20 cellular contexts compared by ENCODE assay signal in genomic region chr3:95212117-95212516, GRCh38.
DNase-seq lines count a peak whose midpoint lies in the region; ATAC-seq and TF ChIP-seq lines count a peak whose summit lies in the region.
"Had no signal": no experiment of that assay in that cellular context is flagged by ENCODE, and none has a peak within 500 bp of the region (broad histone marks: within the 10 kb centered on the region; RNA-seq: fewer than 3 reads in every experiment).

No MANE protein-coding gene starts in this region.

- no peak overlapping the region for H3K9ac ChIP-seq in SU-DHL-6 (ENCODE audit: low read length)
- H3K9ac ChIP-seq: BLaER1 treated with 17β-estradiol and CSF1 and Interleukin-3, amounts not matched to agents 10 nM and 100 nM had no signal

- DNase-seq in GM12865 (ENCODE audit: low read depth) = peak; percentile 21
- DNase-seq in endothelial cell (ENCODE audit: low spot score) = no peak
- no peak for DNase-seq in GM03348 (ENCODE audit: low spot score)
- no peak for DNase-seq in GM10248 (ENCODE audit: extremely low spot score)
- DNase-seq in activated CD4-positive, alpha-beta memory T cell treated with anti-CD3 and anti-CD28 coated beads, Interleukin-2, amount 10 ng/mL, durations not matched to agents 7 days and 5 days = no peak
- DNase-seq: AML-193; Caco-2; Calu3; CD4-positive, alpha-beta T cell; CD8-positive, alpha-beta T cell; DMS79 treated with DMSO at 0.1 percent for 48 hours; GF-D8 had no signal

- H3K4me2 ChIP-seq in SU-DHL-6 (ENCODE audit: low read depth, low read length, poor library complexity, severe bottlenecking) = no peak overlapping the region
- H3K4me2 ChIP-seq: A549; BLaER1 treated with 17β-estradiol and CSF1 and Interleukin-3, amounts not matched to agents 10 nM and 100 nM had no signal

- H3F3A ChIP-seq in SU-DHL-6 (ENCODE audit: insufficient read depth) = no peaks in the 10 kb centered on the region

- no peaks in the 10 kb centered on the region for H3K9me2 ChIP-seq in SU-DHL-6 (replicated peaks; ENCODE audit: insufficient read depth, low read length)

- no peaks in the 10 kb centered on the region for H4K20me1 ChIP-seq in SU-DHL-6 (ENCODE audit: low read depth, low read length)
- H4K20me1 ChIP-seq: BLaER1 treated with 17β-estradiol and CSF1 and Interleukin-3, amounts not matched to agents 10 nM and 100 nM had no signal

- H3K27me3 Mint-ChIP-seq in endothelial cell (ENCODE audit: unreplicated experiment) = no peaks in the 10 kb centered on the region
- H3K27me3 Mint-ChIP-seq in activated CD4-positive, alpha-beta memory T cell treated with anti-CD3 and anti-CD28 coated beads, Interleukin-2, amount 10 ng/mL, durations not matched to agents 7 days and 5 days = no peaks in the 10 kb centered on the region
- H3K27me3 Mint-ChIP-seq: B cell; CD4-positive, alpha-beta T cell had no signal

- peaks cover 3% of the 10 kb centered on the region for H3K9me3 Mint-ChIP-seq in endothelial cell (ENCODE audit: unreplicated experiment)
- H3K9me3 Mint-ChIP-seq in activated CD4-positive, alpha-beta memory T cell treated with anti-CD3 and anti-CD28 coated beads, Interleukin-2, amount 10 ng/mL, durations not matched to agents 7 days and 5 days = no peaks in the 10 kb centered on the region

- no peaks in the 10 kb centered on the region for H3K36me3 ChIP-seq in SU-DHL-6 (ENCODE audit: low read length)
- H3K36me3 ChIP-seq: BLaER1 treated with 17β-estradiol and CSF1 and Interleukin-3, amounts not matched to agents 10 nM and 100 nM had no signal

- H3K27me3 ChIP-seq in SU-DHL-6 (ENCODE audit: low read length) = no peaks in the 10 kb centered on the region
- H3K27me3 ChIP-seq: BLaER1 treated with 17β-estradiol and CSF1 and Interleukin-3, amounts not matched to agents 10 nM and 100 nM had no signal

- CTCF ChIA-PET in GM10248 (lab: Yijun Ruan, JAX) = interaction anchor here (0.9 to 1.4 kb wide), 2 partner anchors 11 to 40 kb away, joined by 3 read pairs; no protein-coding TSS in a partner anchor
- CTCF ChIA-PET in activated CD4-positive, alpha-beta memory T cell treated with anti-CD3 and anti-CD28 coated beads, Interleukin-2, amount 10 ng/mL, durations not matched to agents 7 days and 5 days (lab: Charles Lee) = no interaction called here

- TF ChIP-seq CTCF in GM12865 (IDR thresholded peaks at IDR 0.05; ENCODE audit: insufficient read depth, low read depth, low read length, missing control alignments) = no peak
- no peak for TF ChIP-seq CTCF in SU-DHL-6 (IDR thresholded peaks at IDR 0.05; ENCODE audit: insufficient read depth, low read length, poor library complexity, severe bottlenecking)
- no peak for TF ChIP-seq CTCF in endothelial cell (IDR thresholded peaks at IDR 0.05; ENCODE audit: unreplicated experiment)
- TF ChIP-seq CTCF in GM10248 (IDR thresholded peaks at IDR 0.05; ENCODE audit: control extremely low read depth, extremely low read depth, low read depth, missing control alignments) = no peak

- ATAC-seq in HG02610 (IDR thresholded peaks at IDR 0.05; ENCODE audit: unreplicated experiment) (peak; percentile 76), GM19035 (IDR thresholded peaks at IDR 0.05; ENCODE audit: unreplicated experiment) (no peak)
- ATAC-seq: A549; CD8-positive, alpha-beta T cell had no signal

- H3K79me2 ChIP-seq in SU-DHL-6 (ENCODE audit: insufficient read depth, low read length) = no peaks in the 10 kb centered on the region

- peak overlapping the region; percentile 5 for H2AFZ ChIP-seq in SU-DHL-6 (ENCODE audit: low read depth, low read length, severe bottlenecking)

- POLR2A ChIA-PET in GM10248 (lab: Yijun Ruan, JAX) = no interaction called here
- POLR2A ChIA-PET in activated CD4-positive, alpha-beta memory T cell treated with anti-CD3 and anti-CD28 coated beads, Interleukin-2, amount 10 ng/mL, durations not matched to agents 7 days and 5 days (lab: Charles Lee) = no interaction called here

- H3K4me3 Mint-ChIP-seq in endothelial cell (ENCODE audit: unreplicated experiment) = peak overlapping the region; percentile 50
- H3K4me3 Mint-ChIP-seq in activated CD4-positive, alpha-beta memory T cell treated with anti-CD3 and anti-CD28 coated beads, Interleukin-2, amount 10 ng/mL, durations not matched to agents 7 days and 5 days = no peak overlapping the region
- H3K4me3 Mint-ChIP-seq: B cell; CD4-positive, alpha-beta T cell; CD8-positive, alpha-beta T cell had no signal

- no peak overlapping the region for H3K27ac ChIP-seq in SU-DHL-6 (ENCODE audit: low read depth, low read length)
- H3K27ac ChIP-seq: 22Rv1; A549; BLaER1 treated with 17β-estradiol and CSF1 and Interleukin-3, amounts not matched to agents 10 nM and 100 nM; C4-2B had no signal

- H3K27ac Mint-ChIP-seq in endothelial cell (ENCODE audit: unreplicated experiment) = peak overlapping the region; percentile 32
- no peak overlapping the region for H3K27ac Mint-ChIP-seq in activated CD4-positive, alpha-beta memory T cell treated with anti-CD3 and anti-CD28 coated beads, Interleukin-2, amount 10 ng/mL, durations not matched to agents 7 days and 5 days
- H3K27ac Mint-ChIP-seq: B cell; CD4-positive, alpha-beta T cell; CD8-positive, alpha-beta T cell had no signal

- H3K4me3 ChIP-seq in GM12865 (ENCODE audit: low read depth, low read length) (no peak overlapping the region), SU-DHL-6 (ENCODE audit: insufficient read depth, low read length, poor library complexity, severe bottlenecking) (no peak overlapping the region)
- H3K4me3 ChIP-seq: A549; BLaER1 treated with 17β-estradiol and CSF1 and Interleukin-3, amounts not matched to agents 10 nM and 100 nM had no signal

- H3K36me3 Mint-ChIP-seq in endothelial cell (ENCODE audit: low read depth, unreplicated experiment) = no peaks in the 10 kb centered on the region
- no peaks in the 10 kb centered on the region for H3K36me3 Mint-ChIP-seq in activated CD4-positive, alpha-beta memory T cell treated with anti-CD3 and anti-CD28 coated beads, Interleukin-2, amount 10 ng/mL, durations not matched to agents 7 days and 5 days (ENCODE audit: low read depth)
- H3K36me3 Mint-ChIP-seq: CD8-positive, alpha-beta T cell had no signal

- H3K4me1 Mint-ChIP-seq in endothelial cell (ENCODE audit: unreplicated experiment) = no peaks in the 10 kb centered on the region
- H3K4me1 Mint-ChIP-seq in activated CD4-positive, alpha-beta memory T cell treated with anti-CD3 and anti-CD28 coated beads, Interleukin-2, amount 10 ng/mL, durations not matched to agents 7 days and 5 days = no peaks in the 10 kb centered on the region
- H3K4me1 Mint-ChIP-seq: B cell had no signal

- peaks cover 2% of the 10 kb centered on the region; the same call in 1 of the 2 replicates for H3K9me3 ChIP-seq in SU-DHL-6 (ENCODE audit: insufficient read depth, low read length)
- H3K9me3 ChIP-seq: A549, Caco-2 had no signal
